11 cellular contexts compared by ENCODE assay signal in the genomic region with DNA sequence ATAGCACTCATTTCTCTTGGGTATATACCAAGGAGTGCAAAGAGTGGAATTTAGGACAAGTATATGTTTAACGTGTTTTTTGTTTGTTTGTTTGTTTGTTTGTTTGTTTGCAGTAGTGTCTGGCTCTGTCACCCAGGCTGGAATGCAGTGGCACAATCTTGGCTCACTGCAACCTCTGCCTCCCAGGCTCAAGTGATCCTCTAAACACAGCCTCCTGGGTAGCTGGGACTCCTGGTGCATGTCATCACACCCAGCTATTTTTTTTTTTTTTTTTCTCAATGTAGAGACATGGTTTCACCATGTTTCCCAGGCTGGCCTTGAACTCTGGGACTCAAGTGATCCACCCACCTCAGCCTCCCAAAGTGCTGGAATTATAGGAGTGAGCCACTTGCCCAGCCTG.
"Had no signal": no experiment of that assay in that cellular context is flagged by ENCODE, and none has a peak within 500 bp of the region (broad histone marks: within the 10 kb centered on the region; RNA-seq: fewer than 3 reads in every experiment).

No MANE protein-coding gene starts in this region.

- H3K27ac ChIP-seq: GM23248 had no signal

- ATAC-seq: GM23338, HCT116 had no signal

- H2AFZ ChIP-seq: GM23248, GM23338 had no signal

- H3K27ac Mint-ChIP-seq: GM23338, H9, HFFc6 had no signal

- H3K4me3 Mint-ChIP-seq: GM23338, H9, HFFc6 had no signal

- H3K4me1 ChIP-seq: HAP-1 had no signal

- H3K9me3 ChIP-seq: HAP-1 had no signal

- H3K4me1 Mint-ChIP-seq: GM23338, H9 had no signal

- H3K4me3 ChIP-seq: GM23248, GM23338, HAP-1 had no signal

- H3K9ac ChIP-seq: GM23248 had no signal

- DNase-seq: GM23248, GOT3, H7, H9, HCEC 1CT, HFFc6 had no signal

- FAIRE-seq: H1, H54 had no signal

- H3K4me2 ChIP-seq: GM23338 had no signal
